Comparison of ENCODE assay signal across 14 cellular contexts in genomic region chr12:48794870-48795269, GRCh38. TPM values are rescaled to one million over a fixed set of nuclear protein-coding genes. Genes with fewer than 3 reads are reported as not detected.
DNase-seq lines count a peak whose midpoint lies in the region; ATAC-seq, FAIRE-seq and TF ChIP-seq lines count a peak whose summit lies in the region.
"Had no signal": no experiment of that assay in that cellular context is flagged by ENCODE, and none has a peak within 500 bp of the region (broad histone marks: within the 10 kb centered on the region; RNA-seq: fewer than 3 reads in every experiment).

No MANE protein-coding gene starts in this region.

- peaks cover 11% of the 10 kb centered on the region for H3K4me1 ChIP-seq in HUES6 (ENCODE audit: control insufficient read depth, insufficient read depth, low read length)
- H3K4me1 ChIP-seq in GM12878 (ENCODE audit: control insufficient read depth, insufficient read depth, low read length), result no peaks in the 10 kb centered on the region
- H3K4me1 ChIP-seq in keratinocyte (ENCODE audit: control insufficient read depth, extremely low read depth, insufficient read depth, low read length), result peaks cover 14% of the 10 kb centered on the region

- peaks cover 23% of the 10 kb centered on the region for H3K27me3 Mint-ChIP-seq in activated CD8-positive, alpha-beta memory T cell treated with anti-CD3 and anti-CD28 coated beads, Interleukin-2, amount 10 ng/mL, durations not matched to agents 7 days and 5 days

- no peaks in the 10 kb centered on the region for H3K9me3 ChIP-seq in HUES6 (ENCODE audit: control insufficient read depth, insufficient read depth, low read depth, low read length)
- H3K9me3 ChIP-seq in GM12878 (replicated peaks; ENCODE audit: control insufficient read depth, insufficient read depth, low read length), result no peaks in the 10 kb centered on the region
- H3K9me3 ChIP-seq in keratinocyte (ENCODE audit: control insufficient read depth, low read depth, low read length), result no peaks in the 10 kb centered on the region
- H3K9me3 ChIP-seq: pancreas had no signal

- H3K9me1 ChIP-seq in keratinocyte (ENCODE audit: control insufficient read depth, extremely low read depth, insufficient read depth, low read length), result no peaks in the 10 kb centered on the region

- no TSS peak for BruUV-seq in GM12878 (replicated peaks; lab: Mats Ljungman, UMichigan)

- POLR2A ChIA-PET in GM12878 (lab: Charles Lee), result interaction anchor here (0.6 to 2.1 kb wide), 3 partner anchors 41 to 133 kb away, joined by 3 to 8 read pairs (median 4); no protein-coding TSS in a partner anchor

- RAD21 ChIA-PET in GM12878 (lab: Charles Lee; ENCODE audit: unreplicated experiment), result interaction anchor here (0.9 to 6.3 kb wide), 16 partner anchors 10 to 254 kb away, joined by 3 to 158 read pairs (median 6); no protein-coding TSS in a partner anchor

- H3K9ac ChIP-seq in HUES6 (ENCODE audit: low read length) (peak overlapping the region; percentile 43), GM12878 (ENCODE audit: control insufficient read depth, insufficient read depth, low read length) (no peak overlapping the region), keratinocyte (ENCODE audit: control insufficient read depth, extremely low read depth, insufficient read depth, low read length) (no peak overlapping the region)

- TF ChIP-seq EP300 in GM12878 (IDR thresholded peaks at IDR 0.05; ENCODE audit: borderline replicate concordance in 1 of 2, control insufficient read depth in 1 of 2, low read depth in 2 of 2, low read length in 2 of 2), result no peak

- H3K27ac ChIP-seq in 22Rv1 (peak overlapping the region; percentile 46), HUES6 (ENCODE audit: low read depth, low read length) (no peak overlapping the region), GM12878 (ENCODE audit: control insufficient read depth, insufficient read depth) (no peak overlapping the region), keratinocyte (ENCODE audit: control insufficient read depth, insufficient read depth, low read length) (no peak overlapping the region)
- H3K27ac ChIP-seq: pancreas had no signal

- H3K79me2 ChIP-seq in GM12878 (ENCODE audit: control insufficient read depth, insufficient read depth, low read length) (no peaks in the 10 kb centered on the region), keratinocyte (ENCODE audit: control insufficient read depth, insufficient read depth, low read length) (no peaks in the 10 kb centered on the region)

- CTCF ChIA-PET in GM12878 (lab: Yijun Ruan, JAX), result interaction anchor here (0.7 to 12.2 kb wide), 23 partner anchors 10 to 597 kb away, joined by 3 to 405 read pairs (median 6); partner anchors contain the start of genes CACNB3 and DDX23
- CTCF ChIA-PET in activated CD8-positive, alpha-beta memory T cell treated with anti-CD3 and anti-CD28 coated beads, Interleukin-2, amount 10 ng/mL, durations not matched to agents 7 days and 5 days (lab: Charles Lee), result interaction anchor here (0.6 to 11.4 kb wide), 16 partner anchors 9 to 440 kb away, joined by 3 to 286 read pairs (median 5); no protein-coding TSS in a partner anchor

- H3K4me3 ChIP-seq in HUES6 (ENCODE audit: low read depth, low read length) (no peak overlapping the region), GM12878 (no peak overlapping the region), keratinocyte (ENCODE audit: control insufficient read depth in 2 of 3, extremely low read depth in 1 of 3, insufficient read depth in 2 of 3, low read depth in 1 of 3, low read length in 3 of 3) (no peak overlapping the region)
- H3K4me3 ChIP-seq: pancreas had no signal

- in situ Hi-C loops in GM12878 (cut with MboI), result loop anchor here (5.0 to 10.0 kb wide), 2 partner anchors 43 to 250 kb away; no protein-coding TSS in a partner anchor

- peak; percentile 56 for ATAC-seq in GM12878
- no peak for ATAC-seq in GM19395 (IDR thresholded peaks at IDR 0.05; ENCODE audit: unreplicated experiment)
- no peak for ATAC-seq in activated CD8-positive, alpha-beta memory T cell treated with anti-CD3 and anti-CD28 coated beads, Interleukin-2, amount 10 ng/mL, durations not matched to agents 7 days and 5 days

- H3K27me3 ChIP-seq in HUES6 (ENCODE audit: control insufficient read depth, insufficient read depth, low read length) (no peaks in the 10 kb centered on the region), GM12878 (replicated peaks in 1 of 2; ENCODE audit: control insufficient read depth in 2 of 2, insufficient read depth in 2 of 2, low read length in 1 of 2) (no peaks in the 10 kb centered on the region; a peak in 1 of 4 replicates), keratinocyte (ENCODE audit: control insufficient read depth, extremely low read depth, insufficient read depth, low read length) (no peaks in the 10 kb centered on the region)
- H3K27me3 ChIP-seq: pancreas had no signal

- H2AFZ ChIP-seq in GM12878 (ENCODE audit: control insufficient read depth, low read depth, low read length) (no peak overlapping the region), keratinocyte (ENCODE audit: control insufficient read depth, low read length) (no peak overlapping the region)

- H3K4me3 Mint-ChIP-seq in activated CD8-positive, alpha-beta memory T cell treated with anti-CD3 and anti-CD28 coated beads, Interleukin-2, amount 10 ng/mL, durations not matched to agents 7 days and 5 days, result no peak overlapping the region
- H3K4me3 Mint-ChIP-seq: activated naive CD8-positive, alpha-beta T cell treated with anti-CD3 and anti-CD28 coated beads for 36 hours had no signal

- H3K36me3 Mint-ChIP-seq in activated CD8-positive, alpha-beta memory T cell treated with anti-CD3 and anti-CD28 coated beads, Interleukin-2, amount 10 ng/mL, durations not matched to agents 7 days and 5 days, result no peaks in the 10 kb centered on the region
- H3K36me3 Mint-ChIP-seq: activated naive CD8-positive, alpha-beta T cell treated with anti-CD3 and anti-CD28 coated beads for 36 hours had no signal

- no peak for TF ChIP-seq POLR2A in GM12878 (IDR thresholded peaks at IDR 0.05; ENCODE audit: low read depth, low read length)

- SMC1A ChIA-PET in GM12878 (lab: Charles Lee; ENCODE audit: uncharacterized antibody, unreplicated experiment), result interaction anchor here (0.8 to 6.6 kb wide), 24 partner anchors 10 to 595 kb away, joined by 3 to 182 read pairs (median 4); partner anchors contain the start of gene KANSL2

- peaks cover 16% of the 10 kb centered on the region for H3K4me1 Mint-ChIP-seq in activated CD8-positive, alpha-beta memory T cell treated with anti-CD3 and anti-CD28 coated beads, Interleukin-2, amount 10 ng/mL, durations not matched to agents 7 days and 5 days

- no peak for FAIRE-seq in GM12878 (lab: Jason Lieb, UNC)
- peak; percentile 88 for FAIRE-seq in keratinocyte (lab: Jason Lieb, UNC)
- FAIRE-seq: pancreas had no signal

- intact Hi-C loops in GM12878 (cut with micrococcal nuclease; ENCODE audit: unreplicated experiment), result loop anchor here (10.0 kb wide), 2 partner anchors 120 to 250 kb away; no protein-coding TSS in a partner anchor
- intact Hi-C loops in cardiac septum (cut with DNase I), result loop anchor here (1.0 kb wide), 1 partner anchor 42 kb away; no protein-coding TSS in a partner anchor

- DNase-seq in GM12878 (ENCODE audit: low read depth, low spot score), result no peak
- peak; percentile 52 for DNase-seq in keratinocyte (ENCODE audit: low read depth, low spot score)
- DNase-seq in stimulated activated CD4-positive, alpha-beta T cell treated with anti-CD3 and anti-CD28 coated beads, Interleukin-15, amount 100 ng/mL, for 24 hours, result no peak
- no peak for DNase-seq in activated CD8-positive, alpha-beta memory T cell treated with anti-CD3 and anti-CD28 coated beads, Interleukin-2, amount 10 ng/mL, durations not matched to agents 7 days and 5 days
- no peak for DNase-seq in cardiac septum (ENCODE audit: low spot score)
- DNase-seq: ACHN; activated CD8-positive, alpha-beta memory T cell treated with anti-CD3 and anti-CD28 coated beads, Interleukin-2, amount 50 U/mL, for 4 hours; activated naive CD8-positive, alpha-beta T cell treated with anti-CD3 and anti-CD28 coated beads for 36 hours; NCI-H748 treated with DMSO at 0.1 percent for 48 hours; pancreas; stimulated activated CD8-positive, alpha-beta memory T cell treated with anti-CD3 and anti-CD28 coated beads, Interleukin-4, amount 100 ng/mL, for 48 hours had no signal

- TF ChIP-seq RAD21 in GM12878 (IDR thresholded peaks at IDR 0.05; ENCODE audit: insufficient read depth, low read depth, low read length), result no peak

- H3K9me3 Mint-ChIP-seq in activated CD8-positive, alpha-beta memory T cell treated with anti-CD3 and anti-CD28 coated beads, Interleukin-2, amount 10 ng/mL, durations not matched to agents 7 days and 5 days (ENCODE audit: low read depth), result no peaks in the 10 kb centered on the region
- H3K9me3 Mint-ChIP-seq: activated naive CD8-positive, alpha-beta T cell treated with anti-CD3 and anti-CD28 coated beads for 36 hours had no signal

- no peak overlapping the region for H3K4me2 ChIP-seq in GM12878 (ENCODE audit: control insufficient read depth, insufficient read depth)
- H3K4me2 ChIP-seq in keratinocyte (ENCODE audit: control insufficient read depth, extremely low read depth, insufficient read depth, low read depth, low read length), result peak overlapping the region; percentile 19

- no peak for TF ChIP-seq CTCF in 22Rv1 (IDR thresholded peaks at IDR 0.05)
- TF ChIP-seq CTCF in GM12878 (IDR thresholded peaks at IDR 0.05 in 2 of 3, conservative IDR thresholded peaks at IDR 0.05 in 1 of 3; ENCODE audit: control insufficient read depth in 2 of 3, extremely low read depth in 1 of 3, insufficient read depth in 1 of 3, low read depth in 3 of 3, low read length in 3 of 3), result no peak
- no peak for TF ChIP-seq CTCF in keratinocyte (optimal IDR thresholded peaks at IDR 0.05 in 1 of 3, IDR thresholded peaks at IDR 0.05 in 1 of 3, conservative IDR thresholded peaks at IDR 0.05 in 1 of 3; ENCODE audit: extremely low read depth in 1 of 3, insufficient read depth in 2 of 3, low read length in 3 of 3)

- H3K27ac Mint-ChIP-seq in activated CD8-positive, alpha-beta memory T cell treated with anti-CD3 and anti-CD28 coated beads, Interleukin-2, amount 10 ng/mL, durations not matched to agents 7 days and 5 days, result no peak overlapping the region
- H3K27ac Mint-ChIP-seq: activated naive CD8-positive, alpha-beta T cell treated with anti-CD3 and anti-CD28 coated beads for 36 hours had no signal

- H4K20me1 ChIP-seq in GM12878 (ENCODE audit: control insufficient read depth, insufficient read depth), result no peaks in the 10 kb centered on the region
- H4K20me1 ChIP-seq in keratinocyte (ENCODE audit: control insufficient read depth, extremely low read depth, insufficient read depth, low read length), result no peaks in the 10 kb centered on the region

- WGBS in GM12878 (ENCODE audit: insufficient coverage, insufficient replicate concordance, low lambda C conversion rate, missing lambda C conversion rate), result 43% methylated on average over 3 of the region's 3 CpGs

- H3K36me3 ChIP-seq in HUES6 (ENCODE audit: control insufficient read depth, insufficient read depth, low read length), result no peaks in the 10 kb centered on the region
- H3K36me3 ChIP-seq in GM12878 (ENCODE audit: control insufficient read depth in 2 of 2, insufficient read depth in 2 of 2, low read length in 1 of 2), result no peaks in the 10 kb centered on the region
- H3K36me3 ChIP-seq in keratinocyte (ENCODE audit: control insufficient read depth in 2 of 2, extremely low read depth in 1 of 2, insufficient read depth in 2 of 2, low read length in 2 of 2), result no peaks in the 10 kb centered on the region
- H3K36me3 ChIP-seq: pancreas had no signal

- dilution Hi-C loops in keratinocyte (cut with MboI; ENCODE audit: extremely low pct_ligation_motif_present, low sequenced_read_pairs), result no loop called here

RNA-seq across cellular contexts. Expression of gene ADCY6, which starts 6.0 kb away (rescaled TPM):
- 0.79 and 1.0 TPM in 2 replicates for total RNA-seq in GM12878 (2013; cell fraction: nucleolus; rRNA removed)
- 0.05 and 0.11 TPM in 2 replicates for total RNA-seq in GM12878 (2014; rRNA removed)
- total RNA-seq in GM12878 (2014; rRNA removed; fragmentation: Illumina TruSeq; extraction: Trizol), result 0.04 and 0.37 TPM in 2 replicates
- 0.36 and 0.61 TPM in 2 replicates for total RNA-seq in GM12878 (2021)
- polyA plus RNA-seq in GM12878 (2011; ENCODE audit: low read depth), result 0.14 TPM
- polyA plus RNA-seq in GM12878 (2011; rRNA removed), result 1.2 and 2.0 TPM in 2 replicates
- polyA plus RNA-seq in GM12878 (2011; cell fraction: cytosol; rRNA removed), result 2.5 and 2.7 TPM in 2 replicates
- polyA plus RNA-seq in GM12878 (2011; cell fraction: nucleus; rRNA removed), result 13.7 and 16.3 TPM in 2 replicates
- 0.44 and 0.53 TPM in 2 replicates for polyA plus RNA-seq in GM12878 (2012)
- polyA plus RNA-seq in GM12878 (2014; fragmentation: Illumina TruSeq; extraction: Trizol), result 0.19 TPM in 1 of 2 replicates, not detected in the other
- polyA plus RNA-seq in GM12878 (2014; fragmentation: Nextera tagmentation; extraction: Ambion mirVana), result under 1 TPM; 0.07 to 0.14 TPM
- 0.24 and 0.66 TPM in 2 replicates for polyA plus RNA-seq in GM12878 (2014; rRNA removed)
- polyA plus RNA-seq in GM12878 (2016; fragmentation: Nextera tagmentation; extraction: Ambion mirVana), result under 1 TPM in 1 of 2 experiments, not detected in 1; 0.03 TPM
- polyA minus RNA-seq in GM12878 (2011; rRNA and poly(A)+ RNA removed), result 2.0 and 4.1 TPM in 2 replicates
- 1.6 and 3.4 TPM in 2 replicates for polyA minus RNA-seq in GM12878 (2011; cell fraction: cytosol; rRNA and poly(A)+ RNA removed)
- 2.7 and 3.2 TPM in 2 replicates for polyA minus RNA-seq in GM12878 (2011; cell fraction: nucleus; rRNA and poly(A)+ RNA removed)
- 11.9 to 22.8 TPM (median 13.2 TPM) in 3 replicates for polyA plus RNA-seq in keratinocyte
- polyA plus RNA-seq in keratinocyte (2011; ENCODE audit: low read depth), result 3.7 TPM
- polyA plus RNA-seq in keratinocyte (2011; cell fraction: cytosol; rRNA removed), result 6.5 and 8.2 TPM in 2 replicates
- 75.4 and 92.5 TPM in 2 replicates for polyA plus RNA-seq in keratinocyte (2011; cell fraction: nucleus; rRNA removed)
- 10.8 and 11.2 TPM in 2 replicates for polyA plus RNA-seq in keratinocyte (2012; ENCODE audit: low replicate concordance)
- 22.8 to 33.8 TPM (median 32.9 TPM) in 3 replicates for polyA minus RNA-seq in keratinocyte
- polyA minus RNA-seq in keratinocyte (2011; cell fraction: cytosol; rRNA and poly(A)+ RNA removed), result 19.2 TPM
- polyA minus RNA-seq in keratinocyte (2011; cell fraction: nucleus; rRNA and poly(A)+ RNA removed), result 75.7 and 81.7 TPM in 2 replicates
- under 1 TPM; 0.15 to 0.42 TPM for total RNA-seq in activated CD8-positive, alpha-beta memory T cell treated with anti-CD3 and anti-CD28 coated beads, Interleukin-2, amount 10 ng/mL, durations not matched to agents 7 days and 5 days
- 195 TPM for total RNA-seq in cardiac septum

RNA-seq across cellular contexts. Expression of gene CACNB3, which starts 23.4 kb away (rescaled TPM):
- total RNA-seq in GM12878 (2013; cell fraction: nucleolus; rRNA removed), result 11.6 and 12.2 TPM in 2 replicates
- total RNA-seq in GM12878 (2014; rRNA removed), result 1.0 and 1.3 TPM in 2 replicates
- 0.83 and 1.9 TPM in 2 replicates for total RNA-seq in GM12878 (2014; rRNA removed; fragmentation: Illumina TruSeq; extraction: Trizol)
- total RNA-seq in GM12878 (2021), result 2.6 and 2.7 TPM in 2 replicates
- 1.9 TPM for polyA plus RNA-seq in GM12878 (2011; ENCODE audit: low read depth)
- 3.8 and 5.0 TPM in 2 replicates for polyA plus RNA-seq in GM12878 (2011; rRNA removed)
- 3.2 and 4.7 TPM in 2 replicates for polyA plus RNA-seq in GM12878 (2011; cell fraction: cytosol; rRNA removed)
- 34.8 and 42.9 TPM in 2 replicates for polyA plus RNA-seq in GM12878 (2011; cell fraction: nucleus; rRNA removed)
- 4.2 and 4.4 TPM in 2 replicates for polyA plus RNA-seq in GM12878 (2012)
- polyA plus RNA-seq in GM12878 (2014; fragmentation: Illumina TruSeq; extraction: Trizol), result 1.00 and 1.5 TPM in 2 replicates
- polyA plus RNA-seq in GM12878 (2014; fragmentation: Nextera tagmentation; extraction: Ambion mirVana), result under 1 TPM; 0.80 to 0.86 TPM
- polyA plus RNA-seq in GM12878 (2014; rRNA removed), result 1.9 and 2.3 TPM in 2 replicates
- polyA plus RNA-seq in GM12878 (2016; fragmentation: Nextera tagmentation; extraction: Ambion mirVana), result 1 to 10 TPM in 1 of 2 experiments, under 1 TPM in 1; 0.78 to 2.1 TPM
- polyA minus RNA-seq in GM12878 (2011; rRNA and poly(A)+ RNA removed), result 2.3 and 4.2 TPM in 2 replicates
- 3.1 and 4.1 TPM in 2 replicates for polyA minus RNA-seq in GM12878 (2011; cell fraction: cytosol; rRNA and poly(A)+ RNA removed)
- 6.8 and 8.8 TPM in 2 replicates for polyA minus RNA-seq in GM12878 (2011; cell fraction: nucleus; rRNA and poly(A)+ RNA removed)
- 16.1 to 19.8 TPM (median 19.3 TPM) in 3 replicates for polyA plus RNA-seq in keratinocyte
- polyA plus RNA-seq in keratinocyte (2011; ENCODE audit: low read depth), result 14.1 TPM
- 10.0 and 14.5 TPM in 2 replicates for polyA plus RNA-seq in keratinocyte (2011; cell fraction: cytosol; rRNA removed)
- 39.9 and 48.9 TPM in 2 replicates for polyA plus RNA-seq in keratinocyte (2011; cell fraction: nucleus; rRNA removed)
- 17.3 and 23.0 TPM in 2 replicates for polyA plus RNA-seq in keratinocyte (2012; ENCODE audit: low replicate concordance)
- 9.1 to 37.5 TPM (median 11.9 TPM) in 3 replicates for polyA minus RNA-seq in keratinocyte
- 9.0 TPM for polyA minus RNA-seq in keratinocyte (2011; cell fraction: cytosol; rRNA and poly(A)+ RNA removed)
- 9.5 and 11.2 TPM in 2 replicates for polyA minus RNA-seq in keratinocyte (2011; cell fraction: nucleus; rRNA and poly(A)+ RNA removed)
- total RNA-seq in activated CD8-positive, alpha-beta memory T cell treated with anti-CD3 and anti-CD28 coated beads, Interleukin-2, amount 10 ng/mL, durations not matched to agents 7 days and 5 days, result 10 to 100 TPM; 11.0 to 12.8 TPM
- total RNA-seq in cardiac septum, result 9.2 TPM

RNA-seq across cellular contexts. Expression of gene DDX23, which starts 57.1 kb away (rescaled TPM):
- total RNA-seq in GM12878 (2013; cell fraction: nucleolus; rRNA removed), result 138 and 143 TPM in 2 replicates
- total RNA-seq in GM12878 (2014; rRNA removed) (80.3 and 81.4 TPM in 2 replicates), GM12878 (2014; rRNA removed; fragmentation: Illumina TruSeq; extraction: Trizol) (86.2 and 91.8 TPM in 2 replicates), GM12878 (2021) (82.7 and 95.2 TPM in 2 replicates), cardiac septum (33.3 TPM)
- polyA plus RNA-seq in GM12878 (2011; ENCODE audit: low read depth), result 43.2 TPM
- polyA plus RNA-seq in GM12878 (2011; rRNA removed) (68.4 and 73.1 TPM in 2 replicates), GM12878 (2014; fragmentation: Illumina TruSeq; extraction: Trizol) (107 and 112 TPM in 2 replicates), GM12878 (2014; fragmentation: Nextera tagmentation; extraction: Ambion mirVana) (10 to 100 TPM; 25.8 to 36.3 TPM), GM12878 (2014; rRNA removed) (79.2 and 83.3 TPM in 2 replicates), GM12878 (2016; fragmentation: Nextera tagmentation; extraction: Ambion mirVana) (10 to 100 TPM; 71.1 to 73.4 TPM), keratinocyte (36.9 to 64.6 TPM (median 57.8 TPM) in 3 replicates)
- polyA plus RNA-seq in GM12878 (2011; cell fraction: cytosol; rRNA removed), result 73.8 and 82.6 TPM in 2 replicates
- 198 and 212 TPM in 2 replicates for polyA plus RNA-seq in GM12878 (2011; cell fraction: nucleus; rRNA removed)
- polyA plus RNA-seq in GM12878 (2012), result 70.7 and 86.6 TPM in 2 replicates
- polyA minus RNA-seq in GM12878 (2011; rRNA and poly(A)+ RNA removed), result 59.7 and 62.5 TPM in 2 replicates
- 22.4 and 24.2 TPM in 2 replicates for polyA minus RNA-seq in GM12878 (2011; cell fraction: cytosol; rRNA and poly(A)+ RNA removed)
- polyA minus RNA-seq in GM12878 (2011; cell fraction: nucleus; rRNA and poly(A)+ RNA removed), result 33.2 and 46.3 TPM in 2 replicates
- 110 TPM for polyA plus RNA-seq in keratinocyte (2011; ENCODE audit: low read depth)
- polyA plus RNA-seq in keratinocyte (2011; cell fraction: cytosol; rRNA removed), result 36.4 and 38.7 TPM in 2 replicates
- polyA plus RNA-seq in keratinocyte (2011; cell fraction: nucleus; rRNA removed), result 98.9 and 125 TPM in 2 replicates
- 45.2 and 68.6 TPM in 2 replicates for polyA plus RNA-seq in keratinocyte (2012; ENCODE audit: low replicate concordance)
- polyA minus RNA-seq in keratinocyte, result 36.0 to 54.1 TPM (median 45.5 TPM) in 3 replicates
- polyA minus RNA-seq in keratinocyte (2011; cell fraction: cytosol; rRNA and poly(A)+ RNA removed), result 18.0 TPM
- polyA minus RNA-seq in keratinocyte (2011; cell fraction: nucleus; rRNA and poly(A)+ RNA removed), result 19.8 and 39.9 TPM in 2 replicates
- 100 to 1,000 TPM; 146 to 157 TPM for total RNA-seq in activated CD8-positive, alpha-beta memory T cell treated with anti-CD3 and anti-CD28 coated beads, Interleukin-2, amount 10 ng/mL, durations not matched to agents 7 days and 5 days

Comparison
In these comparisons a context has a peak if more than half of its experiments do, and no peak if none do; other contexts are left out.
1. RNA of gene ADCY6, which starts 6.0 kb away (total RNA-seq): 195 TPM in cardiac septum (single experiment); 0.15 to 0.42 TPM in activated CD8-positive, alpha-beta memory T cell treated with anti-CD3 and anti-CD28 coated beads, Interleukin-2, amount 10 ng/mL, durations not matched to agents 7 days and 5 days and 0.04 to 1.0 TPM in GM12878; every median in the first group is over 10 times any median in the second.